ENCODE assay signal across 1 cellular context in genomic region chr15:72636519-72637282, GRCh38.
TF ChIP-seq lines count a peak whose summit lies in the region.

No MANE protein-coding gene starts in this region.

TF ChIP-seq in H1, 55 proteins besides CTCF, POLR2A, EP300 and RAD21:
- peak; percentile 46 for TF ChIP-seq USF2 (IDR thresholded peaks at IDR 0.05; ENCODE audit: low read length)
